ENCODE assay signal across 9 cellular contexts in genomic region chr11:5421811-5422210, GRCh38. TPM values are rescaled to one million over a fixed set of nuclear protein-coding genes. Genes with fewer than 3 reads are reported as not detected.
"Had no signal": no experiment of that assay in that cellular context is flagged by ENCODE, and none has a peak within 500 bp of the region (broad histone marks: within the 10 kb centered on the region; RNA-seq: fewer than 3 reads in every experiment).

TSS of gene OR51Q1 (plus strand) at chr11:5422111. CDS start at chr11:5422201, 90 bp downstream.

- H3K4me3 ChIP-seq: GM23248, HAP-1, K562 had no signal

- ATAC-seq: K562 had no signal

- H3K9me3 ChIP-seq: HAP-1 had no signal

- FAIRE-seq: HTR-8/SVneo, K562 had no signal

- H3K4me1 ChIP-seq: HAP-1 had no signal

- H3K27ac ChIP-seq: GM23248 had no signal

- H2AFZ ChIP-seq: GM23248 had no signal

- H3K9ac ChIP-seq: GM23248 had no signal

- DNase-seq: GM23248, GOT3, H7, IMR-90, KG1 had no signal

- H3K36me3 ChIP-seq: HAP-1 had no signal

RNA-seq across cellular contexts. Expression of gene OR51Q1, which starts in this region (rescaled TPM):
- total RNA-seq: GM23248, H7, HT-29, IMR-90, K562 had no signal
- polyA plus RNA-seq: GM23248, IMR-90 had no signal
